8 cellular contexts compared by ENCODE assay signal in the genomic region with DNA sequence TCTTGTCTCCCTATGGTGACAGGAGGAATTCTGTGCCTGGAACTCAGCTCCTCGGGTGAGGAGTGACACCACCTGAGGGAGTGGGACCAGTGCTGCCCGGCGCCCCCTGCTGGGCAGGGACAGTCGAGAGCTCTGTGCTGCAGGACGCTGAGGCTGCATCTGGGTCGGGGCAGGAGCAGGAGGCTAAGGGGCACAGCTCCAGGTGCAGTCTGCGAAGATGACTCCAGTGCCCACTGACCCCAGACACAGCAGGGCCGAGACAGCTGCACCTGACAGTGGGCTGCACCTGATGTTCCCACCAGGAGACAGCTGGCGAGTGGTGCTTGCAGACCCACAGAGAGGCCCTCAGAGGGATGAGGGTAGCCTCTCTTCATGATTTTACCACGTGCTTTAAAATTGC.
A peak's percentile ranks its signal among the peaks of the same experiment; 100 is the strongest.
DNase-seq lines count a peak whose midpoint lies in the region; ATAC-seq and TF ChIP-seq lines count a peak whose summit lies in the region.

No MANE protein-coding gene starts in this region.

- peak; percentile 71 to 82 (median 75) for ATAC-seq in right lobe of liver
- peak; percentile 77 to 86 for ATAC-seq in stimulated activated naive B cell treated with anti-CD40 and anti-IgM and Interleukin-4, amounts not matched to agents 10 μg/mL and 1 μg/mL and 100 μg/mL, for 72 hours (replicated peaks)

- DNase-seq in activated gamma-delta T cell treated with Interleukin-2 at 50 U/mL for 16 hours = peak; percentile 26
- DNase-seq in activated gamma-delta T cell (lab: John Stamatoyannopoulos, UW) = no peak
- DNase-seq in astrocyte of the cerebellum (ENCODE audit: low read depth) = no peak
- peak in 2 of 3 donors; percentile 64 to 67 for DNase-seq in right lobe of liver
- DNase-seq in stimulated activated naive B cell treated with anti-CD40 and anti-IgM and Interleukin-4, amounts not matched to agents 10 μg/mL and 1 μg/mL and 100 μg/mL, for 72 hours = peak; percentile 16
- DNase-seq in amniotic stem cell (lab: John Stamatoyannopoulos, UW) = no peak
- DNase-seq in NCI-H146 (lab: John Stamatoyannopoulos, UW) = no peak

- H3K4me3 Mint-ChIP-seq in stimulated activated naive B cell treated with anti-CD40 and anti-IgM and Interleukin-4, amounts not matched to agents 10 μg/mL and 1 μg/mL and 100 μg/mL, for 72 hours = no peak overlapping the region

- peaks cover 9 to 16% of the 10 kb centered on the region in 2 donors for H3K27me3 Mint-ChIP-seq in stimulated activated naive B cell treated with anti-CD40 and anti-IgM and Interleukin-4, amounts not matched to agents 10 μg/mL and 1 μg/mL and 100 μg/mL, for 72 hours

- intact Hi-C loops in right lobe of liver (cut with DNase I) = no loop called here

- no peak overlapping the region for H3K4me2 ChIP-seq in SU-DHL-6 (ENCODE audit: low read depth, low read length, poor library complexity, severe bottlenecking)

- H4K20me1 ChIP-seq in SU-DHL-6 (ENCODE audit: low read depth, low read length) = no peaks in the 10 kb centered on the region

- H3K36me3 ChIP-seq in SU-DHL-6 (ENCODE audit: low read length) (no peaks in the 10 kb centered on the region), right lobe of liver (no peaks in the 10 kb centered on the region)

- no peak overlapping the region for H3K4me3 ChIP-seq in SU-DHL-6 (ENCODE audit: insufficient read depth, low read length, poor library complexity, severe bottlenecking)
- no peak overlapping the region for H3K4me3 ChIP-seq in astrocyte of the cerebellum (ENCODE audit: low read depth, low read length)
- no peak overlapping the region for H3K4me3 ChIP-seq in right lobe of liver

- H3K36me3 Mint-ChIP-seq in stimulated activated naive B cell treated with anti-CD40 and anti-IgM and Interleukin-4, amounts not matched to agents 10 μg/mL and 1 μg/mL and 100 μg/mL, for 72 hours = no peaks in the 10 kb centered on the region

- H3K27ac ChIP-seq in SU-DHL-6 (ENCODE audit: low read depth, low read length) (no peak overlapping the region), right lobe of liver (no peak overlapping the region)

- H3K27me3 ChIP-seq in SU-DHL-6 (ENCODE audit: low read length) (no peaks in the 10 kb centered on the region), right lobe of liver (no peaks in the 10 kb centered on the region)

- WGBS in right lobe of liver (ENCODE audit: insufficient coverage, low coverage, low lambda C conversion rate, missing lambda C conversion rate) = 27% methylated on average over 2 of the region's 10 CpGs

- no peak for TF ChIP-seq POLR2A in right lobe of liver (IDR thresholded peaks at IDR 0.05)

- H3K4me1 ChIP-seq in right lobe of liver = no peaks in the 10 kb centered on the region

- H3K9ac ChIP-seq in SU-DHL-6 (ENCODE audit: low read length) = no peak overlapping the region

- no peak overlapping the region for H3K27ac Mint-ChIP-seq in stimulated activated naive B cell treated with anti-CD40 and anti-IgM and Interleukin-4, amounts not matched to agents 10 μg/mL and 1 μg/mL and 100 μg/mL, for 72 hours

- no peaks in the 10 kb centered on the region for H3K9me2 ChIP-seq in SU-DHL-6 (replicated peaks; ENCODE audit: insufficient read depth, low read length)

- H2AFZ ChIP-seq in SU-DHL-6 (ENCODE audit: low read depth, low read length, severe bottlenecking) = no peak overlapping the region

- TF ChIP-seq CTCF in SU-DHL-6 (IDR thresholded peaks at IDR 0.05; ENCODE audit: insufficient read depth, low read length, poor library complexity, severe bottlenecking) = peak; percentile 73
- peak; percentile 60 for TF ChIP-seq CTCF in astrocyte of the cerebellum (IDR thresholded peaks at IDR 0.05; ENCODE audit: low read depth, low read length, missing control alignments)
- TF ChIP-seq CTCF in right lobe of liver (IDR thresholded peaks at IDR 0.05) = peak; percentile 45 to 66 (median 57)

- H3K9me3 ChIP-seq in SU-DHL-6 (ENCODE audit: insufficient read depth, low read length) (no peaks in the 10 kb centered on the region), right lobe of liver (no peaks in the 10 kb centered on the region)

- no peaks in the 10 kb centered on the region for H3K79me2 ChIP-seq in SU-DHL-6 (ENCODE audit: insufficient read depth, low read length)

- in situ Hi-C loops in astrocyte of the cerebellum (cut with HindIII; ENCODE audit: low sequenced_read_pairs) = no loop called here

- H3K9me3 Mint-ChIP-seq in stimulated activated naive B cell treated with anti-CD40 and anti-IgM and Interleukin-4, amounts not matched to agents 10 μg/mL and 1 μg/mL and 100 μg/mL, for 72 hours = no peaks in the 10 kb centered on the region

- H3F3A ChIP-seq in SU-DHL-6 (ENCODE audit: insufficient read depth) = no peaks in the 10 kb centered on the region

- H3K4me1 Mint-ChIP-seq in stimulated activated naive B cell treated with anti-CD40 and anti-IgM and Interleukin-4, amounts not matched to agents 10 μg/mL and 1 μg/mL and 100 μg/mL, for 72 hours = no peaks in the 10 kb centered on the region

Comparison
In these comparisons a context has a peak if more than half of its experiments do, and no peak if none do; other contexts are left out.
1. DNase-seq: peak in activated gamma-delta T cell treated with Interleukin-2 at 50 U/mL for 16 hours (single experiment), right lobe of liver (2 of 3) and stimulated activated naive B cell treated with anti-CD40 and anti-IgM and Interleukin-4, amounts not matched to agents 10 μg/mL and 1 μg/mL and 100 μg/mL, for 72 hours (single experiment); none in activated gamma-delta T cell (single experiment), astrocyte of the cerebellum (single experiment), amniotic stem cell (single experiment) and NCI-H146 (single experiment).
2. Peak in every context shown above with its lines, with median percentiles within 50 percentile points of each other: CTCF ChIP-seq.